Comparison of ENCODE assay signal across 9 cellular contexts in genomic region chr6:160348209-160348551, GRCh38. TPM values are rescaled to one million over a fixed set of nuclear protein-coding genes. Genes with fewer than 3 reads are reported as not detected.
A peak's percentile ranks its signal among the peaks of the same experiment; 100 is the strongest.
DNase-seq lines count a peak whose midpoint lies in the region; ATAC-seq, FAIRE-seq and TF ChIP-seq lines count a peak whose summit lies in the region.
"Had no signal": no experiment of that assay in that cellular context is flagged by ENCODE, and none has a peak within 500 bp of the region (broad histone marks: within the 10 kb centered on the region; RNA-seq: fewer than 3 reads in every experiment).

Gene SLC22A3 (plus strand): TSS chr6:160348378. CDS start chr6:160348420, 42 bp downstream.

- no peaks in the 10 kb centered on the region for H3K36me3 Mint-ChIP-seq in CD8-positive, alpha-beta T cell
- no peaks in the 10 kb centered on the region for H3K36me3 Mint-ChIP-seq in activated naive CD8-positive, alpha-beta T cell treated with anti-CD3 and anti-CD28 coated beads for 36 hours

- no peaks in the 10 kb centered on the region for H3K4me1 ChIP-seq in CD8-positive, alpha-beta T cell (ENCODE audit: insufficient read depth, low read length)
- peaks cover 16% of the 10 kb centered on the region for H3K4me1 ChIP-seq in left ventricle myocardium inferior
- H3K4me1 ChIP-seq in pancreas = peaks cover 0 to 3% (median 0%) of the 10 kb centered on the region in 3 donors

- POLR2A ChIA-PET in CD8-positive, alpha-beta T cell (lab: Charles Lee) = no interaction called here

- H3K9me3 Mint-ChIP-seq in CD8-positive, alpha-beta T cell = no peaks in the 10 kb centered on the region
- no peaks in the 10 kb centered on the region for H3K9me3 Mint-ChIP-seq in activated naive CD8-positive, alpha-beta T cell treated with anti-CD3 and anti-CD28 coated beads for 36 hours

- no peak within 1 kb of the TSS for H3K27ac ChIP-seq in CD8-positive, alpha-beta T cell (ENCODE audit: low read depth, low read length)
- H3K27ac ChIP-seq in left ventricle myocardium inferior (replicated peaks) = peak within 1 kb of the TSS; percentile 54
- H3K27ac ChIP-seq in pancreas = no peak within 1 kb of the TSS
- H3K27ac ChIP-seq: epithelial cell of prostate had no signal

- H3K27ac Mint-ChIP-seq in CD8-positive, alpha-beta T cell = no peak within 1 kb of the TSS
- H3K27ac Mint-ChIP-seq in activated naive CD8-positive, alpha-beta T cell treated with anti-CD3 and anti-CD28 coated beads for 36 hours = no peak within 1 kb of the TSS

- ATAC-seq in CD8-positive, alpha-beta T cell = no peak
- ATAC-seq in pancreas (peak; percentile 70 to 79 (median 76)), HG03521 (IDR thresholded peaks at IDR 0.05; ENCODE audit: unreplicated experiment) (no peak)

- CTCF ChIA-PET in CD8-positive, alpha-beta T cell (lab: Charles Lee) = no interaction called here

- peaks cover 9% of the 10 kb centered on the region for H3K4me1 Mint-ChIP-seq in CD8-positive, alpha-beta T cell (ENCODE audit: low read depth)
- peaks cover 4% of the 10 kb centered on the region for H3K4me1 Mint-ChIP-seq in activated naive CD8-positive, alpha-beta T cell treated with anti-CD3 and anti-CD28 coated beads for 36 hours

- no peak for FAIRE-seq in pancreas (lab: Jason Lieb, UNC)

- H3K4me3 Mint-ChIP-seq in CD8-positive, alpha-beta T cell = peak within 1 kb of the TSS; percentile 8
- peak within 1 kb of the TSS; percentile 6 for H3K4me3 Mint-ChIP-seq in activated naive CD8-positive, alpha-beta T cell treated with anti-CD3 and anti-CD28 coated beads for 36 hours

- no peaks in the 10 kb centered on the region for H3K36me3 ChIP-seq in CD8-positive, alpha-beta T cell (ENCODE audit: insufficient read depth, low read length)
- H3K36me3 ChIP-seq in left ventricle myocardium inferior (no peaks in the 10 kb centered on the region), pancreas (no peaks in the 10 kb centered on the region)

- WGBS in pancreas, 2 donors = 0 to 2% methylated on average over 41 to 48 of the region's 48 CpGs

- intact Hi-C loops in CD8-positive, alpha-beta T cell (cut with DNase I, micrococcal nuclease) = no loop called here
- intact Hi-C loops in left ventricle myocardium inferior (cut with micrococcal nuclease) = no loop called here
- intact Hi-C loops in pancreas (cut with DNase I) = no loop called here

- peaks cover 47% of the 10 kb centered on the region for H3K27me3 Mint-ChIP-seq in CD8-positive, alpha-beta T cell (ENCODE audit: low read depth)
- H3K27me3 Mint-ChIP-seq in activated naive CD8-positive, alpha-beta T cell treated with anti-CD3 and anti-CD28 coated beads for 36 hours = peaks cover 51% of the 10 kb centered on the region

- no peaks in the 10 kb centered on the region for H3K27me3 ChIP-seq in CD8-positive, alpha-beta T cell (ENCODE audit: insufficient read depth, low read length)
- H3K27me3 ChIP-seq in left ventricle myocardium inferior (ENCODE audit: low read depth) = peaks cover 60% of the 10 kb centered on the region
- H3K27me3 ChIP-seq in pancreas = peaks cover 0 to 12% (median 0%) of the 10 kb centered on the region in 4 donors

- H3K4me3 ChIP-seq in CD8-positive, alpha-beta T cell (ENCODE audit: low read depth, low read length) = no peak within 1 kb of the TSS
- H3K4me3 ChIP-seq in left ventricle myocardium inferior (peak within 1 kb of the TSS; percentile 70), pancreas (peak within 1 kb of the TSS; percentile 13 to 63 (median 38))

- DNase-seq in CD8-positive, alpha-beta T cell = no peak
- no peak for DNase-seq in activated naive CD8-positive, alpha-beta T cell treated with anti-CD3 and anti-CD28 coated beads for 36 hours
- DNase-seq in left ventricle myocardium inferior = peak; percentile 48
- DNase-seq in pancreas = peak in 5 of 6 donors; percentile 12 to 74 (median 55)
- DNase-seq in NCI-H526 (lab: John Stamatoyannopoulos, UW) = no peak
- DNase-seq in stimulated activated CD4-positive, alpha-beta T cell treated with anti-CD3 and anti-CD28 coated beads, Interleukin-4, amount 100 ng/mL, for 1 hour = no peak
- DNase-seq in activated CD8-positive, alpha-beta memory T cell treated with anti-CD3 and anti-CD28 coated beads, Interleukin-2, amount 50 U/mL, for 48 hours = no peak

- no peak for TF ChIP-seq CTCF in CD8-positive, alpha-beta T cell (IDR thresholded peaks at IDR 0.05)
- TF ChIP-seq CTCF in left ventricle myocardium inferior (IDR thresholded peaks at IDR 0.05; ENCODE audit: borderline replicate concordance) (no peak), pancreas (IDR thresholded peaks at IDR 0.05) (no peak)

- H3K9me3 ChIP-seq in CD8-positive, alpha-beta T cell (ENCODE audit: low read length) = no peaks in the 10 kb centered on the region
- H3K9me3 ChIP-seq in left ventricle myocardium inferior (replicated peaks) (no peaks in the 10 kb centered on the region), pancreas (no peaks in the 10 kb centered on the region)

RNA-seq across cellular contexts. Expression of gene SLC22A3, which starts in this region (rescaled TPM):
- total RNA-seq in CD8-positive, alpha-beta T cell = not detected
- not detected for total RNA-seq in activated naive CD8-positive, alpha-beta T cell treated with anti-CD3 and anti-CD28 coated beads for 36 hours
- total RNA-seq in left ventricle myocardium inferior = 1.0 TPM
- 1 to 10 TPM in 1 of 6 donors, under 1 TPM in 5; 0.04 to 5.3 (median 0.39) TPM for total RNA-seq in pancreas
- under 1 TPM; 0.42 to 0.66 TPM for polyA plus RNA-seq in pancreas

Comparison
In these comparisons a context has a peak if more than half of its experiments do, and no peak if none do; other contexts are left out.
1. ATAC-seq: peak in pancreas (4 of 4); none in CD8-positive, alpha-beta T cell (single experiment) and HG03521 (single experiment).
2. DNase-seq: peak in left ventricle myocardium inferior (single experiment) and pancreas (5 of 6); none in CD8-positive, alpha-beta T cell (0 of 7), activated naive CD8-positive, alpha-beta T cell treated with anti-CD3 and anti-CD28 coated beads for 36 hours (single experiment), NCI-H526 (0 of 2), stimulated activated CD4-positive, alpha-beta T cell treated with anti-CD3 and anti-CD28 coated beads, Interleukin-4, amount 100 ng/mL, for 1 hour (single experiment) and activated CD8-positive, alpha-beta memory T cell treated with anti-CD3 and anti-CD28 coated beads, Interleukin-2, amount 50 U/mL, for 48 hours (single experiment).